In genomic region chr7:143936087-143937009, GRCh38 we compare ENCODE assay signal across 1 cellular context.
A peak's percentile ranks its signal among the peaks of the same experiment; 100 is the strongest.
TF ChIP-seq lines count a peak whose summit lies in the region.

No MANE protein-coding gene starts in this region.

TF ChIP-seq in SK-N-SH, 30 proteins besides CTCF, POLR2A, EP300 and RAD21 (continued from another document):
- TF ChIP-seq PBX3 (IDR thresholded peaks at IDR 0.05) (peak; percentile 97), USF1 (IDR thresholded peaks at IDR 0.05; ENCODE audit: borderline replicate concordance, low read depth) (no peak), TEAD4 (IDR thresholded peaks at IDR 0.05; ENCODE audit: borderline replicate concordance, insufficient read depth) (peak; percentile 90), MAX (IDR thresholded peaks at IDR 0.05; ENCODE audit: low read depth) (peak; percentile 20; the same call in 1 of the 2 replicates), FOXM1 (IDR thresholded peaks at IDR 0.05; ENCODE audit: low read depth) (peak; percentile 61; the same call in 1 of the 2 replicates), IRF3 (IDR thresholded peaks at IDR 0.05; ENCODE audit: low read depth, low read length) (no peak), FOSL2 (IDR thresholded peaks at IDR 0.05; ENCODE audit: borderline replicate concordance, low read depth) (peak; percentile 90), TCF12 (IDR thresholded peaks at IDR 0.05) (peak; percentile 100), YY1 (IDR thresholded peaks at IDR 0.05; ENCODE audit: low read depth) (peak; percentile 63; the same call in 1 of the 2 replicates), CHD2 (IDR thresholded peaks at IDR 0.05; ENCODE audit: low read length, partially characterized antibody) (no peak), REST (IDR thresholded peaks at IDR 0.05; ENCODE audit: low read depth, low read length) (peak; percentile 52; the same call in 1 of the 2 replicates), ZBTB33 (IDR thresholded peaks at IDR 0.05; ENCODE audit: borderline replicate concordance, low read depth) (no peak), NRF1 (IDR thresholded peaks at IDR 0.05; ENCODE audit: low read depth, low read length) (no peak), NFIC (IDR thresholded peaks at IDR 0.05; ENCODE audit: borderline replicate concordance) (peak; percentile 69), MEF2A (IDR thresholded peaks at IDR 0.05; ENCODE audit: borderline replicate concordance, low read depth) (peak; percentile 66)
